ENCODE assay signal across 1 cellular context in the genomic region with DNA sequence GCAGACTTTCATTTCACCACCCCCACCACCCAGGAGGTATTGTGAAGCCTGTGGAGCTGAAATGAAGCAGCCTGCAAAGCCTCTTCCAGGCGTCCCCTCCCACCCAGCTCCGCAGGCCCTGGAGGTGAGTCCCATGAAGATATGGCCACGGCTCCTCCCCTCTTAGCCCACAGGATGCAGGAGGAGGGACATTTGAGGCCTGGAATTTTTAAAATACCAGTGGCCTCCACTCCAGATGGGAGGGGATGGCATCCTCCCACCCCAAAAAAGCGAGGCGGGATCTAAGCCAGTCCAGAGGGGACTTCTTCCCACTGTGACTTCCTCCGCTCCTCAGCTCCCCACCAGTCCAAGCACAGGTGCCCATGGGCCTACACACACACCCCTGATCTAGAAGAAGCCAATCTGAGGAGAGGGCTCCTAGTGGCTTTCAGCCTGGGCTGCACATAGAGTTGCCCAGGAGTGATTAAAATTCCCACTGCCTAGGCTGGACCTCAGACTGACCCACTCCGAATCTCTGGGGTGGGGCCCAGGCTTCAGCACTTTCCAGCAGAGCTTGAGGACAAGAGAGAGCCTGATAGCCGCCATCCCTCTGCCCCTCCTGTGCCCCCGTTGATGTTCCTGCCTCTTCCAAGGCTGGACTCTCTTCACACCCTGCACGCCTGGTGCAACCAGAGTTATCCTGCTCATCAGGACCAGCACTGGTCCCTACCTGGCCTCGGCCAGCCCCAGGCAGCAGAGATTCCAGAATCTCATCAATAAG.
TF ChIP-seq lines count a peak whose summit lies in the region.

No MANE protein-coding gene starts in this region.

TF ChIP-seq in HepG2, 621 proteins besides CTCF, POLR2A, EP300 and RAD21:
- TF ChIP-seq ZBTB4 (CRISPR knock-in tag; IDR thresholded peaks at IDR 0.05; ENCODE audit: borderline replicate concordance) (no peak), ZNF607 (CRISPR knock-in tag; IDR thresholded peaks at IDR 0.05; ENCODE audit: borderline replicate concordance) (0 out of 2 replicates have a peak, but pooled peaks have one; percentile 52), MLX (CRISPR knock-in tag; IDR thresholded peaks at IDR 0.05) (no peak)
TF ChIP-seq in HepG2: peak in this region for 1.
